ENCODE assay signal across 16 cellular contexts in genomic region chr9:87107072-87107471, GRCh38.
DNase-seq lines count a peak whose midpoint lies in the region; ATAC-seq and TF ChIP-seq lines count a peak whose summit lies in the region.
"Had no signal": no experiment of that assay in that cellular context is flagged by ENCODE, and none has a peak within 500 bp of the region (broad histone marks: within the 10 kb centered on the region; RNA-seq: fewer than 3 reads in every experiment).

No MANE protein-coding gene starts in this region.

- DNase-seq in DMS 273 (lab: John Stamatoyannopoulos, UW; ENCODE audit: unreplicated experiment) = peak; percentile 1
- DNase-seq in DMS 273 treated with DMSO at 0.1 percent for 48 hours (lab: John Stamatoyannopoulos, UW) = no peak
- peak; percentile 29 for DNase-seq in RPMI7951 (ENCODE audit: low read depth)
- peak; percentile 83 to 95 for DNase-seq in foreskin keratinocyte
- peak; percentile 31 for DNase-seq in skeletal muscle cell (ENCODE audit: low read depth)
- DNase-seq in NK-92 (lab: John Stamatoyannopoulos, UW; ENCODE audit: unreplicated experiment) = no peak
- no peak for DNase-seq in NOMO-1 treated with DMSO at 0.1 percent for 48 hours (lab: John Stamatoyannopoulos, UW; ENCODE audit: unreplicated experiment)
- DNase-seq: activated CD8-positive, alpha-beta memory T cell treated with anti-CD3 and anti-CD28 coated beads for 24 hours; effector CD8-positive, alpha-beta T cell; GF-D8; NCI-H446 treated with DMSO at 0.1 percent for 48 hours; stimulated activated naive B cell treated with anti-CD40 and anti-IgM and Interleukin-4, amounts not matched to agents 10 μg/mL and 1 μg/mL and 100 μg/mL, for 72 hours; T-cell had no signal

- H3K27me3 ChIP-seq in foreskin keratinocyte = no peaks in the 10 kb centered on the region

- H3K4me1 ChIP-seq in foreskin keratinocyte = peaks cover 30% of the 10 kb centered on the region
- H3K4me1 ChIP-seq: HAP-1 had no signal

- ATAC-seq in foreskin keratinocyte = peak; percentile 90
- ATAC-seq in GM21528 (IDR thresholded peaks at IDR 0.05; ENCODE audit: low FRiP score, unreplicated experiment) = no peak
- ATAC-seq: stimulated activated naive B cell treated with anti-CD40 and anti-IgM and Interleukin-4, amounts not matched to agents 10 μg/mL and 1 μg/mL and 100 μg/mL, for 72 hours; T-cell had no signal

- no peak overlapping the region for H3K4me3 ChIP-seq in skeletal muscle cell (ENCODE audit: low read depth, low read length)
- H3K4me3 ChIP-seq: HAP-1 had no signal

- TF ChIP-seq CTCF in foreskin keratinocyte (conservative IDR thresholded peaks at IDR 0.05) = peak; percentile 83

- H3K27ac ChIP-seq in foreskin keratinocyte = peak overlapping the region; percentile 86
- H3K27ac ChIP-seq: KMS-11 had no signal

Comparison
In these comparisons a context has a peak if more than half of its experiments do, and no peak if none do; other contexts are left out.
1. DNase-seq: peak in DMS 273 (single experiment), RPMI7951 (single experiment), foreskin keratinocyte (2 of 2) and skeletal muscle cell (single experiment); none in DMS 273 treated with DMSO at 0.1 percent for 48 hours (single experiment), NK-92 (single experiment) and NOMO-1 treated with DMSO at 0.1 percent for 48 hours (single experiment).